Comparison of ENCODE assay signal across 8 cellular contexts in genomic region chr7:28408974-28409715, GRCh38. TPM values are rescaled to one million over a fixed set of nuclear protein-coding genes. Genes with fewer than 3 reads are reported as not detected.
A peak's percentile ranks its signal among the peaks of the same experiment; 100 is the strongest.
DNase-seq lines count a peak whose midpoint lies in the region; ATAC-seq and TF ChIP-seq lines count a peak whose summit lies in the region.

No MANE protein-coding gene starts in this region.

- no peak for TF ChIP-seq CTCF in activated CD8-positive, alpha-beta T cell treated with anti-CD3 and anti-CD28 coated beads for 36 hours (IDR thresholded peaks at IDR 0.05)
- no peak for TF ChIP-seq CTCF in lung (IDR thresholded peaks at IDR 0.05; ENCODE audit: control extremely low read depth, extremely low read depth)

- H3K9me3 ChIP-seq in effector memory CD4-positive, alpha-beta T cell (ENCODE audit: control insufficient read depth, low read length) = no peaks in the 10 kb centered on the region
- no peaks in the 10 kb centered on the region for H3K9me3 ChIP-seq in lung (ENCODE audit: control insufficient read depth in 2 of 2, insufficient read depth in 1 of 2, low read length in 1 of 2)

- peak overlapping the region; percentile 81 for H3K27ac Mint-ChIP-seq in activated CD8-positive, alpha-beta T cell treated with anti-CD3 and anti-CD28 coated beads for 36 hours

- H3K36me3 Mint-ChIP-seq in activated CD8-positive, alpha-beta T cell treated with anti-CD3 and anti-CD28 coated beads for 36 hours (ENCODE audit: low read depth) = no peaks in the 10 kb centered on the region

- peak in 13 of 14 donors; percentile 58 to 97 (median 85) for DNase-seq in C1 segment of cervical spinal cord (lab: John Stamatoyannopoulos, UW)
- peak; percentile 81 for DNase-seq in NCI-H510A treated with DMSO at 0.1 percent for 48 hours (lab: John Stamatoyannopoulos, UW)
- peak; percentile 96 for DNase-seq in activated CD8-positive, alpha-beta T cell treated with anti-CD3 and anti-CD28 coated beads for 36 hours
- DNase-seq in effector memory CD4-positive, alpha-beta T cell = peak in 1 of 3 donors; percentile 8
- peak; percentile 88 for DNase-seq in lung (ENCODE audit: low spot score)
- DNase-seq in stimulated activated CD4-positive, alpha-beta T cell treated with anti-CD3 and anti-CD28 coated beads, Interleukin-4, amount 100 ng/mL, for 48 hours (ENCODE audit: low read depth in 2 of 2) = peak; percentile 55 to 73

- H3K27me3 Mint-ChIP-seq in activated CD8-positive, alpha-beta T cell treated with anti-CD3 and anti-CD28 coated beads for 36 hours = peaks cover 52% of the 10 kb centered on the region

- H3K27me3 ChIP-seq in effector memory CD4-positive, alpha-beta T cell (replicated peaks; ENCODE audit: control insufficient read depth, insufficient read depth, low read length, poor library complexity, severe bottlenecking) = peaks cover 6% of the 10 kb centered on the region
- no peaks in the 10 kb centered on the region for H3K27me3 ChIP-seq in lung (ENCODE audit: control insufficient read depth, insufficient read depth)

- POLR2A ChIA-PET in activated CD8-positive, alpha-beta T cell treated with anti-CD3 and anti-CD28 coated beads for 36 hours (lab: Charles Lee) = interaction anchor here (0.7 kb wide), 1 partner anchor 699 kb away, joined by 3 read pairs; no protein-coding TSS in a partner anchor

- peak overlapping the region; percentile 38 for H3K4me3 ChIP-seq in effector memory CD4-positive, alpha-beta T cell (ENCODE audit: insufficient read depth, low read depth, low read length, poor library complexity, severe bottlenecking)
- H3K4me3 ChIP-seq in lung = peak overlapping the region; percentile 65

- peak overlapping the region; percentile 76 for H3K4me3 Mint-ChIP-seq in activated CD8-positive, alpha-beta T cell treated with anti-CD3 and anti-CD28 coated beads for 36 hours

- CTCF ChIA-PET in activated CD8-positive, alpha-beta T cell treated with anti-CD3 and anti-CD28 coated beads for 36 hours (lab: Charles Lee) = no interaction called here

- peak; percentile 45 for ATAC-seq in HG02642 (IDR thresholded peaks at IDR 0.05; ENCODE audit: poor library complexity, unreplicated experiment)
- ATAC-seq in activated CD8-positive, alpha-beta T cell treated with anti-CD3 and anti-CD28 coated beads for 36 hours = peak; percentile 89
- ATAC-seq in lung (ENCODE audit: insufficient read depth, low FRiP score) = peak; percentile 86
- ATAC-seq in GM21717 (IDR thresholded peaks at IDR 0.05; ENCODE audit: unreplicated experiment) = no peak

- H3K36me3 ChIP-seq in effector memory CD4-positive, alpha-beta T cell (ENCODE audit: control insufficient read depth, insufficient read depth, low read length) = no peaks in the 10 kb centered on the region
- no peaks in the 10 kb centered on the region for H3K36me3 ChIP-seq in lung (ENCODE audit: control insufficient read depth in 2 of 2, insufficient read depth in 2 of 2, low read length in 2 of 2)

- H3K9me3 Mint-ChIP-seq in activated CD8-positive, alpha-beta T cell treated with anti-CD3 and anti-CD28 coated beads for 36 hours = no peaks in the 10 kb centered on the region

- H3K27ac ChIP-seq in effector memory CD4-positive, alpha-beta T cell (ENCODE audit: insufficient read depth, low read length, poor library complexity, severe bottlenecking) = no peak overlapping the region
- H3K27ac ChIP-seq in lung (ENCODE audit: low read depth in 1 of 2, low read length in 1 of 2) = peak overlapping the region; percentile 85 to 92

- WGBS in lung, 2 donors = 1 to 2% methylated on average over 51 of the region's 51 CpGs

- no peaks in the 10 kb centered on the region for H3K4me1 ChIP-seq in effector memory CD4-positive, alpha-beta T cell (ENCODE audit: control insufficient read depth, insufficient read depth, low read length, poor library complexity, severe bottlenecking)
- peaks cover 0 to 8% of the 10 kb centered on the region in 2 donors for H3K4me1 ChIP-seq in lung (ENCODE audit: control insufficient read depth in 2 of 2, insufficient read depth in 2 of 2, low read length in 2 of 2)

- intact Hi-C loops in activated CD8-positive, alpha-beta T cell treated with anti-CD3 and anti-CD28 coated beads for 36 hours (cut with micrococcal nuclease) = no loop called here

- peaks cover 49% of the 10 kb centered on the region for H3K4me1 Mint-ChIP-seq in activated CD8-positive, alpha-beta T cell treated with anti-CD3 and anti-CD28 coated beads for 36 hours (ENCODE audit: low read depth)

RNA-seq across cellular contexts. Expression of gene CREB5, which starts 3.2 kb away (rescaled TPM):
- total RNA-seq in activated CD8-positive, alpha-beta T cell treated with anti-CD3 and anti-CD28 coated beads for 36 hours = 1 to 10 TPM; 1.2 to 1.5 TPM
- total RNA-seq in lung = 10 to 100 TPM; 12.7 to 23.1 TPM
- polyA plus RNA-seq in lung = 1 to 10 TPM; 2.7 to 6.6 TPM

Comparison
In these comparisons a context has a peak if more than half of its experiments do, and no peak if none do; other contexts are left out.
1. RNA of gene CREB5, which starts 3.2 kb away (total RNA-seq): 12.7 to 23.1 TPM in lung; 1.2 to 1.5 TPM in activated CD8-positive, alpha-beta T cell treated with anti-CD3 and anti-CD28 coated beads for 36 hours; every median in the first group is over 4 times any median in the second.